In the genomic region with DNA sequence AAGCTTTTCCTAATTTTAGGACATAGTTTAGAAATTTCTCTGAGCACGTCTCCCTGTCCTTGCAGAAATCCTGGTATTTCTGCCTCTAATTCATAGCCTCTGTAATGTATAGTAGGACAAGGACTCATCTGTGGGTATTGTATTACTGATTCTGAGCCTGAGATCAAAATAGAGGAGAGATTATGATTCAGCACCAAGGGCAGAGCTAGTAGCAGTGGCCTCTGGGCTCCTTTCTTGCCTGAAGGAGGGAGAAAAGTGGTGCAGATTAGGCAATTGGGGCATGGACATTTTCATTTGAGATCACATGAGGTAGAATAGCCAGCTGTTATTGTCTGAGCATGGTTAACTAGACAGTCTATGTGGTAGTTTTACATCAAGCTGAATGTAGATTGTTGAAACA, we compare ENCODE assay signal across 13 cellular contexts. TPM values are rescaled to one million over a fixed set of nuclear protein-coding genes. Genes with fewer than 3 reads are reported as not detected.
A peak's percentile ranks its signal among the peaks of the same experiment; 100 is the strongest.
DNase-seq lines count a peak whose midpoint lies in the region; FAIRE-seq and TF ChIP-seq lines count a peak whose summit lies in the region.
"Had no signal": no experiment of that assay in that cellular context is flagged by ENCODE, and none has a peak within 500 bp of the region (broad histone marks: within the 10 kb centered on the region; RNA-seq: fewer than 3 reads in every experiment).

No MANE protein-coding gene starts in this region.

- H3K27ac ChIP-seq in SJCRH30, result no peak overlapping the region
- no peak overlapping the region for H3K27ac ChIP-seq in PC-9
- no peak overlapping the region for H3K27ac ChIP-seq in small intestine (ENCODE audit: low read depth in 1 of 2, low read length in 1 of 2)

- no TSS peak for BruUV-seq in PC-9 (replicated peaks; lab: Mats Ljungman, UMichigan)

- FAIRE-seq in small intestine (lab: Jason Lieb, UNC), result no peak

- H3K27me3 ChIP-seq in SJCRH30 (no peaks in the 10 kb centered on the region), PC-9 (ENCODE audit: insufficient read depth, low read depth) (no peaks in the 10 kb centered on the region), small intestine (ENCODE audit: control insufficient read depth in 2 of 2, insufficient read depth in 2 of 2, low read length in 2 of 2) (no peaks in the 10 kb centered on the region)
- H3K27me3 ChIP-seq: adrenal gland, Peyer's patch had no signal

- H3K36me3 ChIP-seq in SJCRH30 (peaks cover 28% of the 10 kb centered on the region), PC-9 (ENCODE audit: low read depth) (peaks cover 28% of the 10 kb centered on the region), small intestine (ENCODE audit: control insufficient read depth in 2 of 2, insufficient read depth in 2 of 2, low read length in 2 of 2) (peaks cover 14 to 18% of the 10 kb centered on the region in 2 donors)

- intact Hi-C loops in PC-9 (cut with micrococcal nuclease; ENCODE audit: unreplicated experiment), result no loop called here

- H3K79me2 ChIP-seq in PC-9 (ENCODE audit: low read depth), result peaks cover 39% of the 10 kb centered on the region

- H3K4me1 ChIP-seq in SJCRH30 (peaks cover 21% of the 10 kb centered on the region), PC-9 (replicated peaks; ENCODE audit: insufficient read depth) (peaks cover 31% of the 10 kb centered on the region), small intestine (ENCODE audit: control insufficient read depth in 2 of 2, insufficient read depth in 1 of 2, low read depth in 1 of 2, low read length in 1 of 2) (peaks cover 2 to 3% of the 10 kb centered on the region in 2 donors)

- H2AFZ ChIP-seq in PC-9, result no peak overlapping the region

- H3K4me2 ChIP-seq in PC-9, result no peak overlapping the region

- CTCF ChIA-PET in PC-9 (lab: Charles Lee), result no interaction called here

- H3K4me3 ChIP-seq in AG10803 (ENCODE audit: low read length) (no peak overlapping the region), SJCRH30 (no peak overlapping the region), fibroblast of villous mesenchyme (ENCODE audit: low read depth, low read length) (no peak overlapping the region), PC-9 (no peak overlapping the region), small intestine (ENCODE audit: low read depth in 1 of 2, low read length in 2 of 2) (no peak overlapping the region)
- H3K4me3 ChIP-seq: adrenal gland, HAP-1, Peyer's patch had no signal

- peaks cover 32% of the 10 kb centered on the region for H3F3A ChIP-seq in PC-9 (ENCODE audit: insufficient read depth, low read depth)

- DNase-seq in AG10803 (ENCODE audit: low read depth), result peak; percentile 24
- peak; percentile 40 for DNase-seq in GM10266 (ENCODE audit: extremely low spot score)
- DNase-seq in SJCRH30, result peak; percentile 15 to 44
- DNase-seq in fibroblast of villous mesenchyme (ENCODE audit: low read depth), result peak; percentile 47
- no peak for DNase-seq in PC-9
- no peak for DNase-seq in activated effector memory CD4-positive, alpha-beta T cell treated with Interleukin-2 at 50 U/mL for 16 hours
- no peak for DNase-seq in small intestine
- no peak for DNase-seq in DMS 273 (lab: John Stamatoyannopoulos, UW; ENCODE audit: unreplicated experiment)
- DNase-seq: activated CD4-positive, alpha-beta T cell treated with anti-CD3 and anti-CD28 coated beads, Interleukin-2, amount 50 U/mL, for 4 hours; stimulated activated CD4-positive, alpha-beta T cell treated with anti-CD3 and anti-CD28 coated beads, Interleukin-4, amount 100 ng/mL, for 24 hours had no signal

- TF ChIP-seq CTCF in AG10803 (conservative IDR thresholded peaks at IDR 0.05; ENCODE audit: low read length), result no peak
- no peak for TF ChIP-seq CTCF in GM10266 (IDR thresholded peaks at IDR 0.05; ENCODE audit: control insufficient read depth, insufficient read depth, low read depth, missing control alignments)
- no peak for TF ChIP-seq CTCF in fibroblast of villous mesenchyme (IDR thresholded peaks at IDR 0.05; ENCODE audit: insufficient read depth, low read depth, low read length)
- TF ChIP-seq CTCF in PC-9 (conservative IDR thresholded peaks at IDR 0.05), result no peak

- no peaks in the 10 kb centered on the region for H3K9me2 ChIP-seq in PC-9 (ENCODE audit: insufficient read depth)

- POLR2A ChIA-PET in PC-9 (lab: Charles Lee; ENCODE audit: unreplicated experiment), result no interaction called here

- H3K9me3 ChIP-seq in SJCRH30 (replicated peaks), result no peaks in the 10 kb centered on the region
- no peaks in the 10 kb centered on the region for H3K9me3 ChIP-seq in PC-9 (ENCODE audit: insufficient read depth, low read depth)
- no peaks in the 10 kb centered on the region for H3K9me3 ChIP-seq in small intestine (ENCODE audit: control insufficient read depth, low read depth)
- H3K9me3 ChIP-seq: adrenal gland, HAP-1, Peyer's patch had no signal

- H4K20me1 ChIP-seq in PC-9 (ENCODE audit: insufficient read depth), result peaks cover 39% of the 10 kb centered on the region

- WGBS in small intestine, 3 donors, result 0% methylated on average over 1 of the region's 1 CpG

RNA-seq across cellular contexts. Expression of a gene that starts 2.8 kb away (rescaled TPM):
- total RNA-seq in SJCRH30 (2014; rRNA removed; shearing (Covaris generic)), result 28.8 and 29.0 TPM in 2 replicates
- total RNA-seq in fibroblast of villous mesenchyme, result 20.3 and 27.2 TPM in 2 replicates
- total RNA-seq in PC-9 (2021), result 61.1 and 65.9 TPM in 2 replicates
- 10 to 100 TPM; 19.2 to 27.7 (median 23.9) TPM for polyA plus RNA-seq in small intestine

RNA-seq across cellular contexts. Expression of a gene that starts 14.9 kb away (rescaled TPM):
- total RNA-seq in SJCRH30 (2014; rRNA removed; shearing (Covaris generic)), result 4.1 and 6.2 TPM in 2 replicates
- total RNA-seq in fibroblast of villous mesenchyme (16.8 and 39.3 TPM in 2 replicates), PC-9 (2021) (71.5 and 90.4 TPM in 2 replicates)
- polyA plus RNA-seq in small intestine, result 100 to 1,000 TPM; 102 to 366 (median 223) TPM

RNA-seq across cellular contexts. Expression of a gene that starts 24.1 kb away (rescaled TPM):
- 26.2 and 29.6 TPM in 2 replicates for total RNA-seq in SJCRH30 (2014; rRNA removed; shearing (Covaris generic))
- 35.4 and 39.0 TPM in 2 replicates for total RNA-seq in fibroblast of villous mesenchyme
- 20.4 and 24.1 TPM in 2 replicates for total RNA-seq in PC-9 (2021)
- 10 to 100 TPM; 44.1 to 53.3 (median 48.6) TPM for polyA plus RNA-seq in small intestine

RNA-seq across cellular contexts. Expression of a gene that starts 57.9 kb away (rescaled TPM):
- total RNA-seq in SJCRH30 (2014; rRNA removed; shearing (Covaris generic)), result 10.7 and 11.1 TPM in 2 replicates
- 37.7 and 47.1 TPM in 2 replicates for total RNA-seq in fibroblast of villous mesenchyme
- 72.3 and 85.2 TPM in 2 replicates for total RNA-seq in PC-9 (2021)
- polyA plus RNA-seq in small intestine, result 10 to 100 TPM; 25.1 to 39.4 (median 26.2) TPM

Comparison
In these comparisons a context has a peak if more than half of its experiments do, and no peak if none do; other contexts are left out.
1. DNase-seq: peak in AG10803 (single experiment), GM10266 (single experiment), SJCRH30 (2 of 2) and fibroblast of villous mesenchyme (single experiment); none in PC-9 (0 of 2), activated effector memory CD4-positive, alpha-beta T cell treated with Interleukin-2 at 50 U/mL for 16 hours (single experiment), small intestine (single experiment) and DMS 273 (single experiment).